In genomic region chr11:117910525-117910924, GRCh38 we compare ENCODE assay signal across 28 cellular contexts. TPM values are rescaled to one million over a fixed set of nuclear protein-coding genes. Genes with fewer than 3 reads are reported as not detected.
DNase-seq lines count a peak whose midpoint lies in the region; ATAC-seq and TF ChIP-seq lines count a peak whose summit lies in the region.
"Had no signal": no experiment of that assay in that cellular context is flagged by ENCODE, and none has a peak within 500 bp of the region (broad histone marks: within the 10 kb centered on the region; RNA-seq: fewer than 3 reads in every experiment).

No MANE protein-coding gene starts in this region.

- no peak for ATAC-seq in activated T-cell treated with anti-CD3 and anti-CD28 coated beads, Interleukin-2, amount 50 U/mL, for 72 hours (replicated peaks in 1 of 2)
- ATAC-seq in natural killer cell (no peak), GM18519 (IDR thresholded peaks at IDR 0.05; ENCODE audit: low FRiP score, unreplicated experiment) (no peak)
- ATAC-seq: activated T-helper 17 cell treated with anti-CD3 and anti-CD28 coated beads, Interleukin-2, amount 50 U/mL, for 72 hours; pancreas had no signal

- peaks cover 14% of the 10 kb centered on the region for H3K4me1 Mint-ChIP-seq in activated T-cell treated with anti-CD3 and anti-CD28 coated beads, Interleukin-2, amount 50 U/mL, for 24 hours (ENCODE audit: low read depth)
- H3K4me1 Mint-ChIP-seq in activated T-cell treated with anti-CD3 and anti-CD28 coated beads, Interleukin-2, amount 50 U/mL, for 72 hours (ENCODE audit: low read depth) = peaks cover 11% of the 10 kb centered on the region
- H3K4me1 Mint-ChIP-seq in natural killer cell = peaks cover 10 to 25% of the 10 kb centered on the region in 2 donors

- TF ChIP-seq CTCF in fibroblast of mammary gland (conservative IDR thresholded peaks at IDR 0.05; ENCODE audit: control insufficient read depth, insufficient read depth, low read depth, low read length) (peak; percentile 3), natural killer cell (IDR thresholded peaks at IDR 0.05) (no peak)

- no peaks in the 10 kb centered on the region for H3K9me3 Mint-ChIP-seq in activated T-cell treated with anti-CD3 and anti-CD28 coated beads, Interleukin-2, amount 50 U/mL, for 24 hours
- H3K9me3 Mint-ChIP-seq in activated T-cell treated with anti-CD3 and anti-CD28 coated beads, Interleukin-2, amount 50 U/mL, for 72 hours = no peaks in the 10 kb centered on the region
- H3K9me3 Mint-ChIP-seq in natural killer cell = no peaks in the 10 kb centered on the region
- H3K9me3 Mint-ChIP-seq: activated B cell treated with CpG ODN at 0.5 μM for 24 hours; activated naive CD4-positive, alpha-beta T cell treated with anti-CD3 and anti-CD28 coated beads, Interleukin-2, amount 50 U/mL, for 24 hours; activated T-helper 17 cell treated with anti-CD3 and anti-CD28 coated beads, Interleukin-2, amount 50 U/mL, for 72 hours; CD4-positive, alpha-beta memory T cell had no signal

- H3K36me3 Mint-ChIP-seq in activated T-cell treated with anti-CD3 and anti-CD28 coated beads, Interleukin-2, amount 50 U/mL, for 24 hours (ENCODE audit: low read depth) = no peaks in the 10 kb centered on the region
- H3K36me3 Mint-ChIP-seq in activated T-cell treated with anti-CD3 and anti-CD28 coated beads, Interleukin-2, amount 50 U/mL, for 72 hours (ENCODE audit: insufficient read depth in 2 of 2) = no peaks in the 10 kb centered on the region
- H3K36me3 Mint-ChIP-seq in natural killer cell = no peaks in the 10 kb centered on the region
- H3K36me3 Mint-ChIP-seq: activated naive CD4-positive, alpha-beta T cell treated with anti-CD3 and anti-CD28 coated beads, Interleukin-2, amount 50 U/mL, for 24 hours; brain had no signal

- intact Hi-C loops in natural killer cell (cut with micrococcal nuclease) = no loop called here

- no peak overlapping the region for H3K27ac Mint-ChIP-seq in activated T-cell treated with anti-CD3 and anti-CD28 coated beads, Interleukin-2, amount 50 U/mL, for 24 hours
- H3K27ac Mint-ChIP-seq in activated T-cell treated with anti-CD3 and anti-CD28 coated beads, Interleukin-2, amount 50 U/mL, for 72 hours = no peak overlapping the region
- no peak overlapping the region for H3K27ac Mint-ChIP-seq in natural killer cell
- H3K27ac Mint-ChIP-seq: activated B cell treated with CpG ODN at 0.5 μM for 24 hours; activated naive CD4-positive, alpha-beta T cell treated with anti-CD3 and anti-CD28 coated beads, Interleukin-2, amount 50 U/mL, for 24 hours; activated T-helper 17 cell treated with anti-CD3 and anti-CD28 coated beads, Interleukin-2, amount 50 U/mL, for 72 hours had no signal

- no peak overlapping the region for H3K4me3 ChIP-seq in fibroblast of mammary gland (ENCODE audit: control insufficient read depth, low read depth, low read length)
- H3K4me3 ChIP-seq: pancreas had no signal

- no peak overlapping the region for H3K4me3 Mint-ChIP-seq in activated T-cell treated with anti-CD3 and anti-CD28 coated beads, Interleukin-2, amount 50 U/mL, for 24 hours
- no peak overlapping the region for H3K4me3 Mint-ChIP-seq in activated T-cell treated with anti-CD3 and anti-CD28 coated beads, Interleukin-2, amount 50 U/mL, for 72 hours
- no peak overlapping the region for H3K4me3 Mint-ChIP-seq in natural killer cell
- H3K4me3 Mint-ChIP-seq: activated B cell treated with CpG ODN at 0.5 μM for 24 hours; activated naive CD4-positive, alpha-beta T cell treated with anti-CD3 and anti-CD28 coated beads, Interleukin-2, amount 50 U/mL, for 24 hours; activated T-helper 17 cell treated with anti-CD3 and anti-CD28 coated beads, Interleukin-2, amount 50 U/mL, for 72 hours; CD4-positive, alpha-beta memory T cell had no signal

- DNase-seq in activated T-cell treated with anti-CD3 and anti-CD28 coated beads, Interleukin-2, amount 50 U/mL, for 24 hours = peak; percentile 17
- DNase-seq in activated T-cell treated with anti-CD3 and anti-CD28 coated beads, Interleukin-2, amount 50 U/mL, for 72 hours = no peak
- DNase-seq in OCI-M1 (lab: John Stamatoyannopoulos, UW) (peak; percentile 20), fibroblast of mammary gland (ENCODE audit: low read depth) (no peak), natural killer cell (no peak), iPS-NIHi7 (ENCODE audit: extremely low spot score) (no peak)
- no peak for DNase-seq in stimulated activated CD4-positive, alpha-beta T cell treated with anti-CD3 and anti-CD28 coated beads, Interleukin-15, amount 100 ng/mL, for 24 hours
- DNase-seq: activated B cell treated with CpG ODN at 0.5 μM for 24 hours; amniotic stem cell; CD4-positive, alpha-beta memory T cell; cerebellar nuclear complex; mammary epithelial cell; NCI-H1092; NCI-H187; NCI-H2171 treated with DMSO at 0.1 percent for 48 hours; NCI-H510A treated with DMSO at 0.1 percent for 48 hours; pancreas; retina; SK-N-SH; stimulated activated naive CD4-positive, alpha-beta T cell had no signal

- H3K27me3 Mint-ChIP-seq in activated T-cell treated with anti-CD3 and anti-CD28 coated beads, Interleukin-2, amount 50 U/mL, for 24 hours = no peaks in the 10 kb centered on the region
- H3K27me3 Mint-ChIP-seq in activated T-cell treated with anti-CD3 and anti-CD28 coated beads, Interleukin-2, amount 50 U/mL, for 72 hours (ENCODE audit: low read depth) = no peaks in the 10 kb centered on the region
- peaks cover 0 to 12% of the 10 kb centered on the region in 2 donors for H3K27me3 Mint-ChIP-seq in natural killer cell (ENCODE audit: low read depth in 2 of 2)
- H3K27me3 Mint-ChIP-seq: activated naive CD4-positive, alpha-beta T cell treated with anti-CD3 and anti-CD28 coated beads, Interleukin-2, amount 50 U/mL, for 24 hours; activated T-helper 17 cell treated with anti-CD3 and anti-CD28 coated beads, Interleukin-2, amount 50 U/mL, for 72 hours had no signal

RNA-seq across cellular contexts. Expression of gene TMPRSS13, which starts 18.7 kb away (rescaled TPM):
- total RNA-seq in activated T-cell treated with anti-CD3 and anti-CD28 coated beads, Interleukin-2, amount 50 U/mL, for 72 hours = 1 to 10 TPM; 3.0 to 3.2 TPM
- total RNA-seq in natural killer cell = 1 to 10 TPM; 1.6 to 1.8 (median 1.8) TPM
- total RNA-seq: HT1080, M059J had no signal

RNA-seq across cellular contexts. Expression of gene FXYD6, which starts 34.1 kb away (rescaled TPM):
- total RNA-seq in activated T-cell treated with anti-CD3 and anti-CD28 coated beads, Interleukin-2, amount 50 U/mL, for 72 hours = under 1 TPM; 0.17 to 0.25 TPM
- under 1 TPM in 2 of 3 donors, not detected in 1; 0.20 to 0.90 TPM for total RNA-seq in natural killer cell
- total RNA-seq: activated B cell treated with CpG ODN at 0.5 μM for 24 hours; CD4-positive, alpha-beta memory T cell; OCI-LY7; T-helper 1 cell treated with Interleukin-12 subunit alpha and Interleukin-12 subunit beta and Interleukin-4 antibody, amounts not matched to agents 30 ng/mL and 1 ng/mL, for 36 hours had no signal

Comparison
In these comparisons a context has a peak if more than half of its experiments do, and no peak if none do; other contexts are left out.
1. DNase-seq: peak in activated T-cell treated with anti-CD3 and anti-CD28 coated beads, Interleukin-2, amount 50 U/mL, for 24 hours (single experiment) and OCI-M1 (single experiment); none in activated T-cell treated with anti-CD3 and anti-CD28 coated beads, Interleukin-2, amount 50 U/mL, for 72 hours (0 of 2), fibroblast of mammary gland (single experiment), stimulated activated CD4-positive, alpha-beta T cell treated with anti-CD3 and anti-CD28 coated beads, Interleukin-15, amount 100 ng/mL, for 24 hours (single experiment), natural killer cell (single experiment) and iPS-NIHi7 (single experiment).